Comparison of ENCODE assay signal across 14 cellular contexts in the genomic region with DNA sequence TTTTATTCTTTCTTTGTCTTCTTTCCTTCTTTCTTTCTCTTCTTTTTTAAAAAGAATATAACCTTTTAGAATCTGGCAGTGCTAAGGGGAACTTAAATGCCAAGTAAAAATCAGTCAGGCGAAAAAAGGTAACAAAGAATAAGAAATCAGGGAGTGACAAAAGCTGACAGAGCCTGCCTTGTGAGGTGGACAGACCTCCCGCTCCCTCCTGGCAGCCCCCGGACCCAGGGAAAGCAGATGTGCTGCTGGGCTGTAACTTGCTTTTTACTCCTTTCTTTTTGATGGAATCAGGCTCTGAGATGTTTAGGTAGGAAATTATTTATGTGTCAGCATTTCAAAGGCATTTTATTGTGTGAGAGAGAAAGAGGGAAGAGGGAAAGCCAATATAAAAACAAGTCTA.
"Had no signal": no experiment of that assay in that cellular context is flagged by ENCODE, and none has a peak within 500 bp of the region (broad histone marks: within the 10 kb centered on the region; RNA-seq: fewer than 3 reads in every experiment).

No MANE protein-coding gene starts in this region.

- H3K27me3 Mint-ChIP-seq: activated naive CD8-positive, alpha-beta T cell treated with anti-CD3 and anti-CD28 coated beads, Interleukin-2, amount 10 ng/mL, durations not matched to agents 7 days and 5 days; stimulated activated memory B cell treated with anti-CD40 and anti-IgM and Interleukin-4, amounts not matched to agents 10 μg/mL and 1 μg/mL and 100 μg/mL, for 72 hours had no signal

- H3K27ac ChIP-seq: colonic mucosa, SJCRH30, spleen had no signal

- H3K9me3 Mint-ChIP-seq: activated naive CD8-positive, alpha-beta T cell treated with anti-CD3 and anti-CD28 coated beads, Interleukin-2, amount 10 ng/mL, durations not matched to agents 7 days and 5 days; stimulated activated memory B cell treated with anti-CD40 and anti-IgM and Interleukin-4, amounts not matched to agents 10 μg/mL and 1 μg/mL and 100 μg/mL, for 72 hours had no signal

- DNase-seq: activated CD4-positive, alpha-beta T cell treated with anti-CD3 and anti-CD28 coated beads, Interleukin-2, amount 50 U/mL, for 4 hours; activated CD4-positive, CD25-positive, alpha-beta regulatory T cell treated with anti-CD3 and anti-CD28 coated beads, Interleukin-2, amount 50 U/mL, for 72 hours; activated effector memory CD4-positive, alpha-beta T cell treated with Interleukin-2 at 50 U/mL for 16 hours; activated naive CD8-positive, alpha-beta T cell treated with anti-CD3 and anti-CD28 coated beads, Interleukin-2, amount 10 ng/mL, durations not matched to agents 7 days and 5 days; aorta; colonic mucosa; effector CD4-positive, alpha-beta T cell; SJCRH30; spleen; stimulated activated CD4-positive, alpha-beta T cell treated with anti-CD3 and anti-CD28 coated beads, Interleukin-1b, Interleukin-23, amount 100 ng/mL, for 48 hours; SW 1271; trophoblast cell had no signal

- H3K4me3 Mint-ChIP-seq: activated naive CD8-positive, alpha-beta T cell treated with anti-CD3 and anti-CD28 coated beads, Interleukin-2, amount 10 ng/mL, durations not matched to agents 7 days and 5 days; stimulated activated memory B cell treated with anti-CD40 and anti-IgM and Interleukin-4, amounts not matched to agents 10 μg/mL and 1 μg/mL and 100 μg/mL, for 72 hours had no signal

- ATAC-seq: sciatic nerve; stimulated activated memory B cell treated with anti-CD40 and anti-IgM and Interleukin-4, amounts not matched to agents 10 μg/mL and 1 μg/mL and 100 μg/mL, for 72 hours had no signal

- H3K4me1 Mint-ChIP-seq: stimulated activated memory B cell treated with anti-CD40 and anti-IgM and Interleukin-4, amounts not matched to agents 10 μg/mL and 1 μg/mL and 100 μg/mL, for 72 hours had no signal

- H3K27ac Mint-ChIP-seq: activated naive CD8-positive, alpha-beta T cell treated with anti-CD3 and anti-CD28 coated beads, Interleukin-2, amount 10 ng/mL, durations not matched to agents 7 days and 5 days; stimulated activated memory B cell treated with anti-CD40 and anti-IgM and Interleukin-4, amounts not matched to agents 10 μg/mL and 1 μg/mL and 100 μg/mL, for 72 hours had no signal
